Comparison of ENCODE assay signal across 8 cellular contexts in the genomic region with DNA sequence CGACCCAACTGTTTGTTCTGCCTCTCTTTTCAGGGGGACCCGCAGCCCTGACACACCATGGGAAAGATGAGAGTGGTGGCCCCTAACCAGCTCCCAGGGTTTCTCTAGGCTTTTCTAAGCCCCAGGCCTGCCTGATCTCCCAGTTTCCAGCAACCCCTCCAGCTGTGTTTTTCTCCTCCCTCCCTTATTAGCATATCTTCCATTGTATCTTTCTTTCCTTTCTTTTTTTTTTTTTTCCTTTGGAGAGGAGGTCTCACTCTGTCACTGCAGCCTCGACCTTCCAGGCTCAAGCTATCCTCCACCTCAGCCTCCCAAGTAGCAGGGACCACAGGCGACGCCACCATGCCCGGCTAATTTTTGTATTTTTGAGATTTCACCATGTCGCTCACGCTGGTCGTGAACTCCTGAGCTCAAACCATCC. TPM values are rescaled to one million over a fixed set of nuclear protein-coding genes. Genes with fewer than 3 reads are reported as not detected.
A peak's percentile ranks its signal among the peaks of the same experiment; 100 is the strongest.
DNase-seq lines count a peak whose midpoint lies in the region; ATAC-seq, FAIRE-seq and TF ChIP-seq lines count a peak whose summit lies in the region.

No MANE protein-coding gene starts in this region.

- H3K4me1 ChIP-seq in K562 (replicated peaks in 1 of 2; ENCODE audit: control insufficient read depth in 2 of 2, insufficient read depth in 2 of 2, low read length in 2 of 2) (peaks cover 50 to 64% of the 10 kb centered on the region in 2 experiments), ovary (ENCODE audit: insufficient read depth) (peaks cover 23% of the 10 kb centered on the region)

- H3K27me3 ChIP-seq in K562 (ENCODE audit: control insufficient read depth in 2 of 2, insufficient read depth in 2 of 2, low read length in 2 of 2) (no peaks in the 10 kb centered on the region), ovary (no peaks in the 10 kb centered on the region)

- peak overlapping the region; percentile 80 for H3K4me3 Mint-ChIP-seq in stimulated activated naive CD8-positive, alpha-beta T cell treated with anti-CD3 and anti-CD28 coated beads, Interleukin-15, Interleukin-2, amounts not matched to agents 100 ng/mL and 50 ng/mL, for 24 hours
- H3K4me3 Mint-ChIP-seq in natural killer cell, result peak overlapping the region; percentile 82

- ATAC-seq in stimulated activated naive CD8-positive, alpha-beta T cell treated with anti-CD3 and anti-CD28 coated beads, Interleukin-15, Interleukin-2, amounts not matched to agents 100 U/mL and 50 U/mL, for 24 hours, result no peak
- no peak for ATAC-seq in K562
- no peak for ATAC-seq in natural killer cell
- no peak for ATAC-seq in HG03108 (IDR thresholded peaks at IDR 0.05; ENCODE audit: unreplicated experiment)
- ATAC-seq in omental fat pad (ENCODE audit: low FRiP score), result no peak
- ATAC-seq in GM19395 (IDR thresholded peaks at IDR 0.05; ENCODE audit: unreplicated experiment), result no peak

- H3K4me3 ChIP-seq in K562 (peak overlapping the region; percentile 63), ovary (no peak overlapping the region)

- no peak for TF ChIP-seq POLR2A in K562 (conservative IDR thresholded peaks at IDR 0.05)
- TF ChIP-seq POLR2A in ovary (IDR thresholded peaks at IDR 0.05), result no peak

- TF ChIP-seq EP300 in K562 (IDR thresholded peaks at IDR 0.05; ENCODE audit: low read length) (no peak), ovary (IDR thresholded peaks at IDR 0.05) (no peak)

- no peaks in the 10 kb centered on the region for H3K9me3 ChIP-seq in K562 (replicated peaks; ENCODE audit: control insufficient read depth, insufficient read depth, low read depth, low read length)
- H3K9me3 ChIP-seq in ovary, result no peaks in the 10 kb centered on the region

- FAIRE-seq in K562 (lab: Jason Lieb, UNC), result no peak

- H3K27me3 Mint-ChIP-seq in stimulated activated naive CD8-positive, alpha-beta T cell treated with anti-CD3 and anti-CD28 coated beads, Interleukin-15, Interleukin-2, amounts not matched to agents 100 ng/mL and 50 ng/mL, for 24 hours, result no peaks in the 10 kb centered on the region
- H3K27me3 Mint-ChIP-seq in natural killer cell (ENCODE audit: low read depth in 2 of 2), result no peaks in the 10 kb centered on the region

- POLR2A ChIA-PET in K562 (lab: Yijun Ruan, JAX), result interaction anchor here (0.8 to 4.3 kb wide), 12 partner anchors 9 to 720 kb away, joined by 3 to 58 read pairs (median 3); partner anchors contain the start of genes ARNT and MINDY1

- H3K36me3 ChIP-seq in K562 (ENCODE audit: control insufficient read depth, insufficient read depth, low read length) (peaks cover 15% of the 10 kb centered on the region; the same call in 2 of the 3 replicates), ovary (no peaks in the 10 kb centered on the region)

- CTCF ChIA-PET in K562 (lab: Yijun Ruan, JAX; ENCODE audit: low intra/inter-chr PET ratio), result interaction anchor here (0.7 kb wide), 1 partner anchor 54 kb away, joined by 5 read pairs; no protein-coding TSS in a partner anchor

- intact Hi-C loops in K562 (cut with micrococcal nuclease), result loop anchor here (5.0 to 10.0 kb wide), 3 partner anchors 362 to 429 kb away; partner anchors contain the start of gene ADAMTSL4
- intact Hi-C loops in natural killer cell (cut with micrococcal nuclease), result loop anchor here (5.0 kb wide), 1 partner anchor 181 kb away; the partner anchor contains the start of gene TNFAIP8L2
- intact Hi-C loops in ovary (cut with DNase I), result loop anchor here in 1 of 4 donors (10.0 kb wide), 1 partner anchor 52 kb away; the partner anchor contains the start of gene SETDB1

- peak overlapping the region; percentile 95 for H3K27ac ChIP-seq in K562 (ENCODE audit: extremely low read depth, low read depth, low read length)
- H3K27ac ChIP-seq in ovary, result no peak overlapping the region

- TF ChIP-seq CTCF in K562 (IDR thresholded peaks at IDR 0.05 in 2 of 3, conservative IDR thresholded peaks at IDR 0.05 in 1 of 3; ENCODE audit: insufficient read depth in 2 of 3, low read depth in 1 of 3, low read length in 3 of 3) (no peak), natural killer cell (IDR thresholded peaks at IDR 0.05) (no peak), omental fat pad (IDR thresholded peaks at IDR 0.05) (no peak), ovary (IDR thresholded peaks at IDR 0.05) (no peak)

- H3K79me2 ChIP-seq in K562 (ENCODE audit: control insufficient read depth, insufficient read depth, low read length), result peaks cover 55% of the 10 kb centered on the region

- H3K4me1 Mint-ChIP-seq in stimulated activated naive CD8-positive, alpha-beta T cell treated with anti-CD3 and anti-CD28 coated beads, Interleukin-15, Interleukin-2, amounts not matched to agents 100 ng/mL and 50 ng/mL, for 24 hours (ENCODE audit: low read depth), result peaks cover 61% of the 10 kb centered on the region
- peaks cover 42 to 43% of the 10 kb centered on the region in 2 donors for H3K4me1 Mint-ChIP-seq in natural killer cell

- DNase-seq in stimulated activated naive CD8-positive, alpha-beta T cell treated with anti-CD3 and anti-CD28 coated beads, Interleukin-15, Interleukin-2, amounts not matched to agents 100 U/mL and 50 U/mL, for 24 hours, result no peak
- peak in 2 of 4 experiments; percentile 49 to 59 for DNase-seq in K562 (ENCODE audit: extremely low read depth in 1 of 4, low spot score in 3 of 4)
- no peak for DNase-seq in natural killer cell
- DNase-seq in omental fat pad (ENCODE audit: low spot score), result no peak
- no peak for DNase-seq in ovary

- in situ Hi-C loops in K562 (cut with MboI), result no loop called here

- H2AFZ ChIP-seq in K562 (ENCODE audit: low read depth, low read length), result peak overlapping the region; percentile 52

- peaks cover 20% of the 10 kb centered on the region for H4K20me1 ChIP-seq in K562 (replicated peaks; ENCODE audit: control insufficient read depth, insufficient read depth, low read length)

- peak overlapping the region; percentile 87 to 88 for H3K9ac ChIP-seq in K562 (ENCODE audit: insufficient read depth in 1 of 2, low read depth in 2 of 2, low read length in 2 of 2)

- H3K9me1 ChIP-seq in K562 (ENCODE audit: control insufficient read depth, insufficient read depth, low read length), result no peaks in the 10 kb centered on the region

- no peak for TF ChIP-seq RAD21 in K562 (CRISPR knock-in tag; conservative IDR thresholded peaks at IDR 0.05 in 1 of 2, IDR thresholded peaks at IDR 0.05 in 1 of 2)

- peak overlapping the region; percentile 93 for H3K4me2 ChIP-seq in K562 (ENCODE audit: insufficient read depth, low read length)

- H3K27ac Mint-ChIP-seq in stimulated activated naive CD8-positive, alpha-beta T cell treated with anti-CD3 and anti-CD28 coated beads, Interleukin-15, Interleukin-2, amounts not matched to agents 100 ng/mL and 50 ng/mL, for 24 hours, result peak overlapping the region; percentile 96
- H3K27ac Mint-ChIP-seq in natural killer cell, result peak overlapping the region; percentile 82 to 94

- H3K9me3 Mint-ChIP-seq in stimulated activated naive CD8-positive, alpha-beta T cell treated with anti-CD3 and anti-CD28 coated beads, Interleukin-15, Interleukin-2, amounts not matched to agents 100 ng/mL and 50 ng/mL, for 24 hours, result no peaks in the 10 kb centered on the region
- no peaks in the 10 kb centered on the region for H3K9me3 Mint-ChIP-seq in natural killer cell

- 1% methylated on average over 9 of the region's 9 CpGs for WGBS in K562 (ENCODE audit: insufficient coverage, low coverage, missing lambda C conversion rate)
- 92 to 95% (median 95%) methylated on average over 9 of the region's 9 CpGs for WGBS in ovary, 3 donors

- H3K36me3 Mint-ChIP-seq in stimulated activated naive CD8-positive, alpha-beta T cell treated with anti-CD3 and anti-CD28 coated beads, Interleukin-15, Interleukin-2, amounts not matched to agents 100 ng/mL and 50 ng/mL, for 24 hours (ENCODE audit: low read depth), result peaks cover 12% of the 10 kb centered on the region
- no peaks in the 10 kb centered on the region for H3K36me3 Mint-ChIP-seq in natural killer cell

- BruUV-seq in K562 (replicated peaks; lab: Mats Ljungman, UMichigan), result no TSS peak

RNA-seq across cellular contexts. Expression of gene CERS2, which starts 1.8 kb away (rescaled TPM):
- 248 and 437 TPM in 2 replicates for total RNA-seq in K562 (2011; cell fraction: chromatin; rRNA removed; ENCODE audit: low replicate concordance)
- total RNA-seq in K562 (2011; cell fraction: nucleolus; rRNA removed), result 367 and 410 TPM in 2 replicates
- 413 and 472 TPM in 2 replicates for total RNA-seq in K562 (2011; cell fraction: nucleoplasm; rRNA removed)
- total RNA-seq in K562 (2014; rRNA removed), result 103 and 124 TPM in 2 replicates
- total RNA-seq in K562 (2014; rRNA removed; fragmentation: Illumina TruSeq; extraction: Trizol), result 147 and 163 TPM in 2 replicates
- 127 and 129 TPM in 2 replicates for total RNA-seq in K562 (2015; rRNA removed; fragmentation: Illumina TruSeq; extraction: Trizol)
- 233 and 235 TPM in 2 replicates for total RNA-seq in K562 (2021)
- polyA plus RNA-seq in K562 (2011; rRNA removed), result 170 and 234 TPM in 2 replicates
- 171 and 248 TPM in 2 replicates for polyA plus RNA-seq in K562 (2011; cell fraction: cytosol; rRNA removed)
- polyA plus RNA-seq in K562 (2011; cell fraction: nucleus; rRNA removed), result 320 and 498 TPM in 2 replicates
- polyA plus RNA-seq in K562 (2012), result 121 and 218 TPM in 2 replicates
- 272 and 295 TPM in 2 replicates for polyA plus RNA-seq in K562 (2014; fragmentation: Illumina TruSeq; extraction: Trizol)
- polyA plus RNA-seq in K562 (2014; fragmentation: Nextera tagmentation; extraction: Ambion mirVana), result 10 to 100 TPM; 23.4 to 30.0 TPM
- polyA plus RNA-seq in K562 (2014; rRNA removed), result 132 and 136 TPM in 2 replicates
- 208 and 219 TPM in 2 replicates for polyA minus RNA-seq in K562 (2011; rRNA and poly(A)+ RNA removed)
- 96.4 and 123 TPM in 2 replicates for polyA minus RNA-seq in K562 (2011; cell fraction: cytosol; rRNA and poly(A)+ RNA removed)
- 53.7 and 99.9 TPM in 2 replicates for polyA minus RNA-seq in K562 (2011; cell fraction: nucleus; rRNA and poly(A)+ RNA removed)
- total RNA-seq in natural killer cell, result 100 to 1,000 TPM; 122 to 129 (median 127) TPM
- total RNA-seq in omental fat pad, result 100 to 1,000 TPM in 3 of 4 donors, 10 to 100 TPM in 1; 96.8 to 144 (median 131) TPM
- total RNA-seq in ovary, result 100 to 1,000 TPM in 5 of 7 donors, 10 to 100 TPM in 2; 91.9 to 198 (median 156) TPM
- 100 to 1,000 TPM; 124 to 339 TPM for polyA plus RNA-seq in ovary

RNA-seq across cellular contexts. Expression of gene ANXA9, which starts 5.7 kb away (rescaled TPM):
- total RNA-seq in K562 (2011; cell fraction: chromatin; rRNA removed; ENCODE audit: low replicate concordance), result 1.5 and 3.7 TPM in 2 replicates
- 1.6 and 1.7 TPM in 2 replicates for total RNA-seq in K562 (2011; cell fraction: nucleolus; rRNA removed)
- 1.1 and 1.2 TPM in 2 replicates for total RNA-seq in K562 (2011; cell fraction: nucleoplasm; rRNA removed)
- total RNA-seq in K562 (2014; rRNA removed), result 0.36 and 0.49 TPM in 2 replicates
- 0.48 and 0.58 TPM in 2 replicates for total RNA-seq in K562 (2014; rRNA removed; fragmentation: Illumina TruSeq; extraction: Trizol)
- 0.87 and 1.1 TPM in 2 replicates for total RNA-seq in K562 (2015; rRNA removed; fragmentation: Illumina TruSeq; extraction: Trizol)
- 0.55 and 0.96 TPM in 2 replicates for total RNA-seq in K562 (2021)
- polyA plus RNA-seq in K562 (2011; rRNA removed), result 0.88 and 1.6 TPM in 2 replicates
- polyA plus RNA-seq in K562 (2011; cell fraction: cytosol; rRNA removed), result 1.3 and 3.2 TPM in 2 replicates
- polyA plus RNA-seq in K562 (2011; cell fraction: nucleus; rRNA removed), result 1.7 and 2.9 TPM in 2 replicates
- polyA plus RNA-seq in K562 (2012), result 2.6 and 3.4 TPM in 2 replicates
- 0.79 and 1.1 TPM in 2 replicates for polyA plus RNA-seq in K562 (2014; fragmentation: Illumina TruSeq; extraction: Trizol)
- under 1 TPM; 0.24 to 0.57 TPM for polyA plus RNA-seq in K562 (2014; fragmentation: Nextera tagmentation; extraction: Ambion mirVana)
- 0.56 and 1.2 TPM in 2 replicates for polyA plus RNA-seq in K562 (2014; rRNA removed)
- 0.99 and 1.5 TPM in 2 replicates for polyA minus RNA-seq in K562 (2011; rRNA and poly(A)+ RNA removed)
- polyA minus RNA-seq in K562 (2011; cell fraction: cytosol; rRNA and poly(A)+ RNA removed), result 1.2 TPM in 1 of 2 replicates, not detected in the other
- polyA minus RNA-seq in K562 (2011; cell fraction: nucleus; rRNA and poly(A)+ RNA removed), result 1.2 and 1.3 TPM in 2 replicates
- under 1 TPM in 1 of 3 donors, not detected in 2; 0.25 TPM for total RNA-seq in natural killer cell
- total RNA-seq in omental fat pad, result 10 to 100 TPM in 1 of 4 donors, 1 to 10 TPM in 2, under 1 TPM in 1; 0.79 to 26.4 (median 5.6) TPM
- 1 to 10 TPM in 3 of 7 donors, under 1 TPM in 4; 0.24 to 6.9 (median 0.79) TPM for total RNA-seq in ovary
- polyA plus RNA-seq in ovary, result 1 to 10 TPM in 1 of 2 donors, under 1 TPM in 1; 0.44 to 1.2 TPM

RNA-seq across cellular contexts. Expression of gene MINDY1, which starts 30.3 kb away (rescaled TPM):
- 16.9 and 36.3 TPM in 2 replicates for total RNA-seq in K562 (2011; cell fraction: chromatin; rRNA removed; ENCODE audit: low replicate concordance)
- total RNA-seq in K562 (2011; cell fraction: nucleolus; rRNA removed), result 15.0 and 17.3 TPM in 2 replicates
- 15.4 and 19.2 TPM in 2 replicates for total RNA-seq in K562 (2011; cell fraction: nucleoplasm; rRNA removed)
- total RNA-seq in K562 (2014; rRNA removed) (6.0 and 8.2 TPM in 2 replicates), K562 (2014; rRNA removed; fragmentation: Illumina TruSeq; extraction: Trizol) (5.6 TPM in 2 replicates), K562 (2015; rRNA removed; fragmentation: Illumina TruSeq; extraction: Trizol) (5.9 and 6.7 TPM in 2 replicates), K562 (2021) (8.6 and 9.8 TPM in 2 replicates), natural killer cell (10 to 100 TPM; 14.0 to 15.6 (median 15.2) TPM), omental fat pad (10 to 100 TPM; 15.5 to 35.4 (median 33.2) TPM), ovary (10 to 100 TPM; 17.1 to 35.6 (median 26.9) TPM)
- polyA plus RNA-seq in K562 (2011; rRNA removed) (4.3 and 5.4 TPM in 2 replicates), K562 (2014; fragmentation: Illumina TruSeq; extraction: Trizol) (9.1 and 11.0 TPM in 2 replicates), K562 (2014; fragmentation: Nextera tagmentation; extraction: Ambion mirVana) (1 to 10 TPM in 1 of 2 experiments, under 1 TPM in 1; 0.49 to 1.4 TPM), K562 (2014; rRNA removed) (6.0 and 6.1 TPM in 2 replicates), ovary (10 to 100 TPM; 22.1 to 33.0 TPM)
- 5.1 and 6.6 TPM in 2 replicates for polyA plus RNA-seq in K562 (2011; cell fraction: cytosol; rRNA removed)
- polyA plus RNA-seq in K562 (2011; cell fraction: nucleus; rRNA removed), result 12.9 and 19.3 TPM in 2 replicates
- polyA plus RNA-seq in K562 (2012), result 7.4 and 12.9 TPM in 2 replicates
- polyA minus RNA-seq in K562 (2011; rRNA and poly(A)+ RNA removed), result 5.2 and 7.1 TPM in 2 replicates
- polyA minus RNA-seq in K562 (2011; cell fraction: cytosol; rRNA and poly(A)+ RNA removed), result 6.5 and 7.9 TPM in 2 replicates
- 4.6 and 4.8 TPM in 2 replicates for polyA minus RNA-seq in K562 (2011; cell fraction: nucleus; rRNA and poly(A)+ RNA removed)

RNA-seq across cellular contexts. Expression of gene PRUNE1, which starts 31.8 kb away (rescaled TPM):
- total RNA-seq in K562 (2011; cell fraction: chromatin; rRNA removed; ENCODE audit: low replicate concordance), result 30.9 and 35.7 TPM in 2 replicates
- 17.5 and 18.4 TPM in 2 replicates for total RNA-seq in K562 (2011; cell fraction: nucleolus; rRNA removed)
- 26.4 and 27.8 TPM in 2 replicates for total RNA-seq in K562 (2011; cell fraction: nucleoplasm; rRNA removed)
- total RNA-seq in K562 (2014; rRNA removed) (20.8 and 24.8 TPM in 2 replicates), K562 (2014; rRNA removed; fragmentation: Illumina TruSeq; extraction: Trizol) (23.1 and 25.4 TPM in 2 replicates), K562 (2015; rRNA removed; fragmentation: Illumina TruSeq; extraction: Trizol) (23.2 and 25.4 TPM in 2 replicates), K562 (2021) (26.2 and 26.6 TPM in 2 replicates), natural killer cell (10 to 100 TPM; 11.4 to 14.1 (median 13.5) TPM), omental fat pad (10 to 100 TPM in 3 of 4 donors, 1 to 10 TPM in 1; 6.2 to 20.6 (median 16.2) TPM), ovary (10 to 100 TPM; 19.1 to 27.2 (median 22.9) TPM)
- polyA plus RNA-seq in K562 (2011; rRNA removed) (48.3 and 49.9 TPM in 2 replicates), K562 (2014; fragmentation: Illumina TruSeq; extraction: Trizol) (33.7 and 43.4 TPM in 2 replicates), K562 (2014; fragmentation: Nextera tagmentation; extraction: Ambion mirVana) (10 to 100 TPM; 16.7 to 27.7 TPM), K562 (2014; rRNA removed) (26.2 and 26.7 TPM in 2 replicates), ovary (10 to 100 TPM; 17.2 to 30.7 TPM)
- polyA plus RNA-seq in K562 (2011; cell fraction: cytosol; rRNA removed), result 44.2 and 59.4 TPM in 2 replicates
- 25.7 and 33.3 TPM in 2 replicates for polyA plus RNA-seq in K562 (2011; cell fraction: nucleus; rRNA removed)
- polyA plus RNA-seq in K562 (2012), result 20.7 and 32.8 TPM in 2 replicates
- 46.5 and 49.2 TPM in 2 replicates for polyA minus RNA-seq in K562 (2011; rRNA and poly(A)+ RNA removed)
- polyA minus RNA-seq in K562 (2011; cell fraction: cytosol; rRNA and poly(A)+ RNA removed), result 21.6 and 22.0 TPM in 2 replicates
- polyA minus RNA-seq in K562 (2011; cell fraction: nucleus; rRNA and poly(A)+ RNA removed), result 7.1 and 15.2 TPM in 2 replicates

RNA-seq across cellular contexts. Expression of gene SETDB1, which starts 50.2 kb away (rescaled TPM):
- 217 and 258 TPM in 2 replicates for total RNA-seq in K562 (2011; cell fraction: chromatin; rRNA removed; ENCODE audit: low replicate concordance)
- total RNA-seq in K562 (2011; cell fraction: nucleolus; rRNA removed), result 89.1 and 94.5 TPM in 2 replicates
- 122 and 127 TPM in 2 replicates for total RNA-seq in K562 (2011; cell fraction: nucleoplasm; rRNA removed)
- total RNA-seq in K562 (2014; rRNA removed) (24.0 and 33.0 TPM in 2 replicates), K562 (2014; rRNA removed; fragmentation: Illumina TruSeq; extraction: Trizol) (44.5 and 48.9 TPM in 2 replicates), K562 (2015; rRNA removed; fragmentation: Illumina TruSeq; extraction: Trizol) (38.0 and 38.2 TPM in 2 replicates), K562 (2021) (43.8 and 46.3 TPM in 2 replicates), natural killer cell (10 to 100 TPM; 64.6 to 74.3 (median 70.5) TPM), omental fat pad (10 to 100 TPM; 23.7 to 32.9 (median 27.8) TPM), ovary (10 to 100 TPM; 21.9 to 49.4 (median 40.9) TPM)
- polyA plus RNA-seq in K562 (2011; rRNA removed) (64.4 and 66.9 TPM in 2 replicates), K562 (2014; fragmentation: Illumina TruSeq; extraction: Trizol) (43.9 and 50.1 TPM in 2 replicates), K562 (2014; fragmentation: Nextera tagmentation; extraction: Ambion mirVana) (10 to 100 TPM; 21.5 to 21.8 TPM), K562 (2014; rRNA removed) (36.3 and 42.0 TPM in 2 replicates), ovary (10 to 100 TPM; 24.0 to 46.2 TPM)
- 26.5 and 39.1 TPM in 2 replicates for polyA plus RNA-seq in K562 (2011; cell fraction: cytosol; rRNA removed)
- 77.6 and 108 TPM in 2 replicates for polyA plus RNA-seq in K562 (2011; cell fraction: nucleus; rRNA removed)
- 35.4 and 36.2 TPM in 2 replicates for polyA plus RNA-seq in K562 (2012)
- 128 and 129 TPM in 2 replicates for polyA minus RNA-seq in K562 (2011; rRNA and poly(A)+ RNA removed)
- polyA minus RNA-seq in K562 (2011; cell fraction: cytosol; rRNA and poly(A)+ RNA removed), result 31.8 and 36.6 TPM in 2 replicates
- polyA minus RNA-seq in K562 (2011; cell fraction: nucleus; rRNA and poly(A)+ RNA removed), result 26.4 and 49.3 TPM in 2 replicates
